ENCODE assay signal across 13 cellular contexts in genomic region chr10:32331606-32332005, GRCh38. TPM values are rescaled to one million over a fixed set of nuclear protein-coding genes. Genes with fewer than 3 reads are reported as not detected.
DNase-seq lines count a peak whose midpoint lies in the region; ATAC-seq and TF ChIP-seq lines count a peak whose summit lies in the region.
"Had no signal": no experiment of that assay in that cellular context is flagged by ENCODE, and none has a peak within 500 bp of the region (broad histone marks: within the 10 kb centered on the region; RNA-seq: fewer than 3 reads in every experiment).

No MANE protein-coding gene starts in this region.

- H2AFZ ChIP-seq in GM23338 = no peak overlapping the region
- H2AFZ ChIP-seq: parathyroid adenoma had no signal

- H3K4me3 Mint-ChIP-seq in stimulated activated naive CD8-positive, alpha-beta T cell treated with anti-CD3 and anti-CD28 coated beads, Interleukin-15, Interleukin-2, amounts not matched to agents 100 ng/mL and 50 ng/mL, for 24 hours = peak overlapping the region; percentile 82
- no peak overlapping the region for H3K4me3 Mint-ChIP-seq in activated T-helper 1 cell treated with anti-CD3 and anti-CD28 coated beads, Interleukin-12 subunit alpha, Interleukin-12 subunit beta, Interleukin-2, Interleukin-4 antibody, amounts not matched to agents 30 ng/mL and 10 ng/mL and 1 ng/mL, durations not matched to agents 14 hours and 24 hours and 36 hours
- H3K4me3 Mint-ChIP-seq in immature natural killer cell (peak overlapping the region in 2 of 5 donors; percentile 62 to 71), HFFc6 (no peak overlapping the region), GM23338 (no peak overlapping the region)

- peaks cover 60% of the 10 kb centered on the region for H3K4me1 ChIP-seq in GM23338 (ENCODE audit: insufficient read depth)

- H3K79me2 ChIP-seq in GM23338 (replicated peaks; ENCODE audit: insufficient read depth) = peaks cover 100% of the 10 kb centered on the region

- peaks cover 32% of the 10 kb centered on the region for H4K20me1 ChIP-seq in GM23338 (replicated peaks; ENCODE audit: insufficient read depth)

- peaks cover 98% of the 10 kb centered on the region for H3K4me1 Mint-ChIP-seq in stimulated activated naive CD8-positive, alpha-beta T cell treated with anti-CD3 and anti-CD28 coated beads, Interleukin-15, Interleukin-2, amounts not matched to agents 100 ng/mL and 50 ng/mL, for 24 hours (ENCODE audit: low read depth)
- H3K4me1 Mint-ChIP-seq in activated T-helper 1 cell treated with anti-CD3 and anti-CD28 coated beads, Interleukin-12 subunit alpha, Interleukin-12 subunit beta, Interleukin-2, Interleukin-4 antibody, amounts not matched to agents 30 ng/mL and 10 ng/mL and 1 ng/mL, durations not matched to agents 14 hours and 24 hours and 36 hours (ENCODE audit: low read depth) = peaks cover 93% of the 10 kb centered on the region
- H3K4me1 Mint-ChIP-seq in immature natural killer cell (peaks cover 95 to 99% of the 10 kb centered on the region in 2 donors), HFFc6 (ENCODE audit: low read depth) (peaks cover 77% of the 10 kb centered on the region), GM23338 (peaks cover 76% of the 10 kb centered on the region)

- no peak for DNase-seq in stimulated activated naive CD8-positive, alpha-beta T cell treated with anti-CD3 and anti-CD28 coated beads, Interleukin-15, Interleukin-2, amounts not matched to agents 100 U/mL and 50 U/mL, for 24 hours
- DNase-seq in activated T-helper 1 cell treated with anti-CD3 and anti-CD28 coated beads, Interleukin-12 subunit alpha, Interleukin-12 subunit beta, Interleukin-2, Interleukin-4 antibody, amounts not matched to agents 30 ng/mL and 10 ng/mL and 1 ng/mL, durations not matched to agents 14 hours and 24 hours and 36 hours (ENCODE audit: low spot score) = no peak
- no peak for DNase-seq in immature natural killer cell
- no peak for DNase-seq in NCI-H1092 (lab: John Stamatoyannopoulos, UW)
- no peak for DNase-seq in HFFc6
- DNase-seq in GM23338 (ENCODE audit: low spot score) = no peak
- DNase-seq: DMS153, NCI-H2107, thyroid gland had no signal

- intact Hi-C loops in activated T-helper 1 cell treated with anti-CD3 and anti-CD28 coated beads, Interleukin-12 subunit alpha, Interleukin-12 subunit beta, Interleukin-2, Interleukin-4 antibody, amounts not matched to agents 30 ng/mL and 10 ng/mL and 1 ng/mL, durations not matched to agents 14 hours and 24 hours and 36 hours (cut with micrococcal nuclease) = loop anchor here (1.0 to 5.0 kb wide), 10 partner anchors 9 to 801 kb away; partner anchors contain the start of gene KIF5B

- H3K27ac Mint-ChIP-seq in stimulated activated naive CD8-positive, alpha-beta T cell treated with anti-CD3 and anti-CD28 coated beads, Interleukin-15, Interleukin-2, amounts not matched to agents 100 ng/mL and 50 ng/mL, for 24 hours = peak overlapping the region; percentile 97
- peak overlapping the region; percentile 97 for H3K27ac Mint-ChIP-seq in activated T-helper 1 cell treated with anti-CD3 and anti-CD28 coated beads, Interleukin-12 subunit alpha, Interleukin-12 subunit beta, Interleukin-2, Interleukin-4 antibody, amounts not matched to agents 30 ng/mL and 10 ng/mL and 1 ng/mL, durations not matched to agents 14 hours and 24 hours and 36 hours
- H3K27ac Mint-ChIP-seq in immature natural killer cell (peak overlapping the region; percentile 93 to 99 (median 94)), HFFc6 (no peak overlapping the region), GM23338 (no peak overlapping the region)

- H3K9me2 ChIP-seq in GM23338 (ENCODE audit: insufficient read depth) = no peaks in the 10 kb centered on the region

- H3F3A ChIP-seq in GM23338 (replicated peaks; ENCODE audit: low read depth) = no peaks in the 10 kb centered on the region

- no peak for ATAC-seq in stimulated activated naive CD8-positive, alpha-beta T cell treated with anti-CD3 and anti-CD28 coated beads, Interleukin-15, Interleukin-2, amounts not matched to agents 100 U/mL and 50 U/mL, for 24 hours
- ATAC-seq in GM23338 = no peak

- no peaks in the 10 kb centered on the region for H3K36me3 ChIP-seq in GM23338 (ENCODE audit: insufficient read depth)
- H3K36me3 ChIP-seq: thyroid gland had no signal

- no peak overlapping the region for H3K27ac ChIP-seq in GM23338 (ENCODE audit: low read depth)
- H3K27ac ChIP-seq: coronary artery, parathyroid adenoma, thyroid gland had no signal

- H3K4me2 ChIP-seq in GM23338 = no peak overlapping the region

- H3K9me3 Mint-ChIP-seq in stimulated activated naive CD8-positive, alpha-beta T cell treated with anti-CD3 and anti-CD28 coated beads, Interleukin-15, Interleukin-2, amounts not matched to agents 100 ng/mL and 50 ng/mL, for 24 hours = no peaks in the 10 kb centered on the region
- no peaks in the 10 kb centered on the region for H3K9me3 Mint-ChIP-seq in activated T-helper 1 cell treated with anti-CD3 and anti-CD28 coated beads, Interleukin-12 subunit alpha, Interleukin-12 subunit beta, Interleukin-2, Interleukin-4 antibody, amounts not matched to agents 30 ng/mL and 10 ng/mL and 1 ng/mL, durations not matched to agents 14 hours and 24 hours and 36 hours
- H3K9me3 Mint-ChIP-seq in immature natural killer cell (no peaks in the 10 kb centered on the region), HFFc6 (no peaks in the 10 kb centered on the region), GM23338 (no peaks in the 10 kb centered on the region)
- H3K9me3 Mint-ChIP-seq: activated CD4-positive, alpha-beta T cell treated with anti-CD3 and anti-CD28 coated beads, Interleukin-2, amount 10 ng/mL, durations not matched to agents 7 days and 5 days had no signal

- H3K36me3 Mint-ChIP-seq in stimulated activated naive CD8-positive, alpha-beta T cell treated with anti-CD3 and anti-CD28 coated beads, Interleukin-15, Interleukin-2, amounts not matched to agents 100 ng/mL and 50 ng/mL, for 24 hours (ENCODE audit: low read depth) = peaks cover 19% of the 10 kb centered on the region
- H3K36me3 Mint-ChIP-seq in activated T-helper 1 cell treated with anti-CD3 and anti-CD28 coated beads, Interleukin-12 subunit alpha, Interleukin-12 subunit beta, Interleukin-2, Interleukin-4 antibody, amounts not matched to agents 30 ng/mL and 10 ng/mL and 1 ng/mL, durations not matched to agents 14 hours and 24 hours and 36 hours (ENCODE audit: low read depth) = peaks cover 23% of the 10 kb centered on the region
- H3K36me3 Mint-ChIP-seq in immature natural killer cell (peaks cover 0 to 3% (median 0%) of the 10 kb centered on the region in 3 donors), HFFc6 (ENCODE audit: low read depth) (peaks cover 4% of the 10 kb centered on the region), GM23338 (ENCODE audit: low read depth) (peaks cover 7% of the 10 kb centered on the region; the same call in 2 of the 3 replicates)

- no peaks in the 10 kb centered on the region for H3K27me3 Mint-ChIP-seq in stimulated activated naive CD8-positive, alpha-beta T cell treated with anti-CD3 and anti-CD28 coated beads, Interleukin-15, Interleukin-2, amounts not matched to agents 100 ng/mL and 50 ng/mL, for 24 hours
- H3K27me3 Mint-ChIP-seq in activated T-helper 1 cell treated with anti-CD3 and anti-CD28 coated beads, Interleukin-12 subunit alpha, Interleukin-12 subunit beta, Interleukin-2, Interleukin-4 antibody, amounts not matched to agents 30 ng/mL and 10 ng/mL and 1 ng/mL, durations not matched to agents 14 hours and 24 hours and 36 hours (ENCODE audit: insufficient read depth) = no peaks in the 10 kb centered on the region
- H3K27me3 Mint-ChIP-seq in immature natural killer cell (ENCODE audit: low read depth in 3 of 3) (peaks cover 0 to 6% (median 0%) of the 10 kb centered on the region in 3 donors), HFFc6 (ENCODE audit: insufficient read depth) (peaks cover 3% of the 10 kb centered on the region; the same call in 1 of the 2 replicates), GM23338 (ENCODE audit: insufficient read depth, low read depth, poor library complexity) (peaks cover 3% of the 10 kb centered on the region)
- H3K27me3 Mint-ChIP-seq: activated CD4-positive, alpha-beta T cell treated with anti-CD3 and anti-CD28 coated beads, Interleukin-2, amount 10 ng/mL, durations not matched to agents 7 days and 5 days had no signal

- H3K27me3 ChIP-seq in GM23338 (ENCODE audit: insufficient read depth) = no peaks in the 10 kb centered on the region
- H3K27me3 ChIP-seq: thyroid gland had no signal

- TF ChIP-seq CTCF in HFFc6 (IDR thresholded peaks at IDR 0.05) (no peak), GM23338 (conservative IDR thresholded peaks at IDR 0.05; ENCODE audit: low read depth in 2 of 2) (no peak)

- no peak overlapping the region for H3K4me3 ChIP-seq in GM23338
- H3K4me3 ChIP-seq: thyroid gland had no signal

TF ChIP-seq in GM23338, 12 proteins besides CTCF, POLR2A, EP300 and RAD21 (continues in another document):
- TF ChIP-seq NANOG (IDR thresholded peaks at IDR 0.05; ENCODE audit: borderline replicate concordance) = no peak

RNA-seq across cellular contexts. Expression of gene EPC1, which starts 15.4 kb away (rescaled TPM):
- total RNA-seq in activated T-helper 1 cell treated with anti-CD3 and anti-CD28 coated beads, Interleukin-12 subunit alpha, Interleukin-12 subunit beta, Interleukin-2, Interleukin-4 antibody, amounts not matched to agents 30 ng/mL and 10 ng/mL and 1 ng/mL, durations not matched to agents 14 hours and 24 hours and 36 hours = 36.5 and 37.8 TPM in 2 replicates
- polyA plus RNA-seq in immature natural killer cell (10 to 100 TPM; 43.1 to 63.4 (median 50.5) TPM), GM23338 (2016; fragmentation: Nextera tagmentation; extraction: Ambion mirVana) (24.1 and 24.5 TPM in 2 replicates)
- 10 to 100 TPM; 16.5 to 19.3 (median 17.5) TPM for total RNA-seq in HFFc6 (2021; fragmentation: NEBNext Ultra II Directional; extraction: Animal tissue kit (Norgen Biotek cat#: 25700))
- 15.8 and 25.9 TPM in 2 replicates for total RNA-seq in GM23338 (2014; rRNA removed; shearing (Covaris generic))

Comparison
In these comparisons a context has a peak if more than half of its experiments do, and no peak if none do; other contexts are left out.
1. H3K27ac Mint-ChIP-seq: peak in stimulated activated naive CD8-positive, alpha-beta T cell treated with anti-CD3 and anti-CD28 coated beads, Interleukin-15, Interleukin-2, amounts not matched to agents 100 ng/mL and 50 ng/mL, for 24 hours (single experiment), activated T-helper 1 cell treated with anti-CD3 and anti-CD28 coated beads, Interleukin-12 subunit alpha, Interleukin-12 subunit beta, Interleukin-2, Interleukin-4 antibody, amounts not matched to agents 30 ng/mL and 10 ng/mL and 1 ng/mL, durations not matched to agents 14 hours and 24 hours and 36 hours (single experiment) and immature natural killer cell (6 of 6); none in HFFc6 (single experiment) and GM23338 (single experiment).